Comparison of ENCODE assay signal across 22 cellular contexts in the genomic region with DNA sequence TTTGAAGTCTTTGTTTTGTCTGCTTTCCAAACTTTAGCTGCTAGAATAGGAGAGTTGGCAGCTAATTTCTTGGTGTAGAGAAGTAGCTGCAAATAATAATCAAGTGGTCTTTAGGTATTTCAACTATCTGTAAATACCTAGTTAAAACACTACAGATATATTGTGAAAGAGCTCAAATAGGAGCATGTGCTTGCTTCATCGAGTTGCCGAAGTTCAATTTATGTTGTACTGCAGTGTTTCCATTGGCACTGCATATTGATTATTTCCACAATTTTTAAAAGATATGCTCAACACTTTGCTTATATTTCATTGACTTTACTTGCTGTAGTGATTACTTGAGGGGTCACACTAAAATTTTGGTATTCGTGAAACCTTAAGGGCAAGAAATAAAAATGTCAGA.
DNase-seq lines count a peak whose midpoint lies in the region; ATAC-seq, FAIRE-seq and TF ChIP-seq lines count a peak whose summit lies in the region.
"Had no signal": no experiment of that assay in that cellular context is flagged by ENCODE, and none has a peak within 500 bp of the region (broad histone marks: within the 10 kb centered on the region; RNA-seq: fewer than 3 reads in every experiment).

No MANE protein-coding gene starts in this region.

- POLR2A ChIA-PET in HepG2 (lab: Yijun Ruan, JAX): interaction anchor here (1.0 to 1.1 kb wide), 2 partner anchors 14 to 132 kb away, joined by 3 read pairs; a partner anchor contains a TSS

- WGBS in HepG2 (ENCODE audit: low lambda C conversion rate): 50% methylated on average over 3 of the region's 3 CpGs

- ATAC-seq in left lobe of liver (peak; percentile 42), HepG2 (peak; percentile 60; the same call in 2 of the 3 replicates), GM18873 (IDR thresholded peaks at IDR 0.05; ENCODE audit: low FRiP score, unreplicated experiment) (no peak), Right ventricle myocardium superior (ENCODE audit: poor library complexity) (no peak), GM21737 (IDR thresholded peaks at IDR 0.05; ENCODE audit: unreplicated experiment) (no peak)
- ATAC-seq: A549; CD8-positive, alpha-beta T cell had no signal

- TF ChIP-seq POLR2A in HepG2 (IDR thresholded peaks at IDR 0.05; ENCODE audit: insufficient read depth in 1 of 2, low read depth in 2 of 2, low read length in 2 of 2): no peak

- no TSS peak for BruUV-seq in HepG2 (replicated peaks; lab: Mats Ljungman, UMichigan)

- peaks cover 35% of the 10 kb centered on the region for H3K4me1 Mint-ChIP-seq in mesothelial cell of epicardium
- H3K4me1 Mint-ChIP-seq: B cell had no signal

- H3K36me3 Mint-ChIP-seq in mesothelial cell of epicardium: no peaks in the 10 kb centered on the region
- H3K36me3 Mint-ChIP-seq: CD8-positive, alpha-beta T cell had no signal

- peaks cover 57% of the 10 kb centered on the region for H3K4me1 ChIP-seq in HepG2 (ENCODE audit: insufficient read depth, low read length)
- H3K4me1 ChIP-seq: A549 had no signal

- FAIRE-seq in HepG2 (lab: Jason Lieb, UNC): peak; percentile 67
- FAIRE-seq: A549, D721Med, GM12891 had no signal

- in situ Hi-C loops in HepG2 (cut with HindIII; ENCODE audit: extremely low pct_ligation_motif_present, low pct_unique_long_range_greater_than_20kb): no loop called here

- no peak overlapping the region for H3K4me3 ChIP-seq in HepG2 (replicated peaks in 1 of 3; ENCODE audit: insufficient read depth in 1 of 3, low read depth in 2 of 3, low read length in 3 of 3)
- H3K4me3 ChIP-seq: A549; BLaER1 treated with 17β-estradiol and CSF1 and Interleukin-3, amounts not matched to agents 10 nM and 100 nM had no signal

- H3K4me3 Mint-ChIP-seq in mesothelial cell of epicardium: no peak overlapping the region
- H3K4me3 Mint-ChIP-seq: B cell; CD4-positive, alpha-beta T cell; CD8-positive, alpha-beta T cell had no signal

- H3K27me3 ChIP-seq in HepG2 (ENCODE audit: control insufficient read depth in 1 of 2, insufficient read depth in 2 of 2, low read length in 2 of 2): no peaks in the 10 kb centered on the region; a peak in 1 of 5 replicates
- H3K27me3 ChIP-seq: BLaER1 treated with 17β-estradiol and CSF1 and Interleukin-3, amounts not matched to agents 10 nM and 100 nM had no signal

- intact Hi-C loops in HepG2 (cut with micrococcal nuclease; ENCODE audit: unreplicated experiment) (no loop called here), Right ventricle myocardium superior (cut with DNase I) (no loop called here)

- DNase-seq in astrocyte of the hippocampus (ENCODE audit: low read depth, low spot score) (peak; percentile 21), left lobe of liver (ENCODE audit: low spot score) (no peak), HepG2 (ENCODE audit: low spot score) (peak; percentile 46), mesothelial cell of epicardium (ENCODE audit: low spot score in 2 of 2, unreplicated experiment in 2 of 2) (no peak), Right ventricle myocardium superior (no peak), NCI-H1694 (lab: John Stamatoyannopoulos, UW) (no peak)
- DNase-seq: AML-193; Caco-2; Calu3; CD4-positive, alpha-beta T cell; CD8-positive, alpha-beta T cell; DMS79 treated with DMSO at 0.1 percent for 48 hours; GF-D8 had no signal

- TF ChIP-seq CTCF in HepG2 (CRISPR knock-in tag; IDR thresholded peaks at IDR 0.05) (no peak), mesothelial cell of epicardium (IDR thresholded peaks at IDR 0.05; ENCODE audit: unreplicated experiment) (no peak)

- no peak overlapping the region for H2AFZ ChIP-seq in HepG2 (ENCODE audit: low read length)

- H3K4me2 ChIP-seq in HepG2 (ENCODE audit: low read depth, low read length): no peak overlapping the region
- H3K4me2 ChIP-seq: A549; BLaER1 treated with 17β-estradiol and CSF1 and Interleukin-3, amounts not matched to agents 10 nM and 100 nM had no signal

- H3K9me3 ChIP-seq in HepG2 (ENCODE audit: low read length): peaks cover 19% of the 10 kb centered on the region; the same call in 1 of the 2 replicates
- H3K9me3 ChIP-seq: Caco-2 had no signal

- H3K36me3 ChIP-seq in HepG2 (replicated peaks in 1 of 2; ENCODE audit: control insufficient read depth in 1 of 2, insufficient read depth in 2 of 2, low read length in 2 of 2): no peaks in the 10 kb centered on the region
- H3K36me3 ChIP-seq: BLaER1 treated with 17β-estradiol and CSF1 and Interleukin-3, amounts not matched to agents 10 nM and 100 nM had no signal

- peaks cover 34% of the 10 kb centered on the region for H3K9me3 Mint-ChIP-seq in mesothelial cell of epicardium
- H3K9me3 Mint-ChIP-seq: CD4-positive, alpha-beta T cell; CD8-positive, alpha-beta T cell had no signal

- H3K9ac ChIP-seq in HepG2 (ENCODE audit: insufficient read depth, low read depth, low read length): no peak overlapping the region
- H3K9ac ChIP-seq: BLaER1 treated with 17β-estradiol and CSF1 and Interleukin-3, amounts not matched to agents 10 nM and 100 nM had no signal

- peak in 1 of 2 experiments; percentile 77; a peak in 1 of 4 replicates for TF ChIP-seq EP300 in HepG2 (IDR thresholded peaks at IDR 0.05; ENCODE audit: low read depth in 2 of 2, low read length in 2 of 2)
- TF ChIP-seq EP300 in HepG2 (CRISPR knock-in tag; IDR thresholded peaks at IDR 0.05; ENCODE audit: borderline replicate concordance): no peak

- H3K79me2 ChIP-seq in HepG2 (ENCODE audit: insufficient read depth, low read length): no peaks in the 10 kb centered on the region

- H3K27ac ChIP-seq in HepG2 (ENCODE audit: extremely low read length, insufficient read depth, low read length): peak overlapping the region; percentile 25
- H3K27ac ChIP-seq: 22Rv1; A549; BLaER1 treated with 17β-estradiol and CSF1 and Interleukin-3, amounts not matched to agents 10 nM and 100 nM; C4-2B had no signal

- TF ChIP-seq RAD21 in HepG2 (CRISPR knock-in tag; IDR thresholded peaks at IDR 0.05): no peak

- CTCF ChIA-PET in HepG2 (lab: Yijun Ruan, JAX; ENCODE audit: low intra/inter-chr PET ratio, low total read pairs): no interaction called here

- H3K27ac Mint-ChIP-seq in mesothelial cell of epicardium: peak overlapping the region; percentile 8
- H3K27ac Mint-ChIP-seq: B cell; CD4-positive, alpha-beta T cell; CD8-positive, alpha-beta T cell had no signal

- H4K20me1 ChIP-seq in HepG2 (ENCODE audit: insufficient read depth, low read length): no peaks in the 10 kb centered on the region
- H4K20me1 ChIP-seq: BLaER1 treated with 17β-estradiol and CSF1 and Interleukin-3, amounts not matched to agents 10 nM and 100 nM had no signal

- H3K27me3 Mint-ChIP-seq in mesothelial cell of epicardium (ENCODE audit: low read depth): no peaks in the 10 kb centered on the region
- H3K27me3 Mint-ChIP-seq: CD4-positive, alpha-beta T cell had no signal

TF ChIP-seq in HepG2, 621 proteins besides CTCF, POLR2A, EP300 and RAD21 (continues in another document):
- TF ChIP-seq BHLHE40 (IDR thresholded peaks at IDR 0.05; ENCODE audit: low read length) (no peak), ZBTB7B (CRISPR knock-in tag; IDR thresholded peaks at IDR 0.05) (no peak), ZSCAN21 (CRISPR knock-in tag; IDR thresholded peaks at IDR 0.05; ENCODE audit: borderline replicate concordance) (no peak), ZNF121 (CRISPR knock-in tag; IDR thresholded peaks at IDR 0.05) (no peak), TGIF2 (CRISPR knock-in tag; IDR thresholded peaks at IDR 0.05) (no peak), SAFB2 (CRISPR knock-in tag; IDR thresholded peaks at IDR 0.05; ENCODE audit: borderline replicate concordance, low read depth) (no peak), ARNTL (CRISPR knock-in tag; IDR thresholded peaks at IDR 0.05) (no peak), ZNF724P (CRISPR knock-in tag; IDR thresholded peaks at IDR 0.05; ENCODE audit: borderline replicate concordance) (no peak), AGO2 (optimal IDR thresholded peaks at IDR 0.05; ENCODE audit: low read depth, low read length) (no peak), MEIS2 (CRISPR knock-in tag; IDR thresholded peaks at IDR 0.05) (no peak), MIER2 (CRISPR knock-in tag; IDR thresholded peaks at IDR 0.05) (no peak), ZNF572 (CRISPR knock-in tag; IDR thresholded peaks at IDR 0.05) (no peak), THAP11 (CRISPR knock-in tag; IDR thresholded peaks at IDR 0.05) (0 out of 2 replicates have a peak, but pooled peaks have one; percentile 29)
- TF ChIP-seq, protein P1, sequence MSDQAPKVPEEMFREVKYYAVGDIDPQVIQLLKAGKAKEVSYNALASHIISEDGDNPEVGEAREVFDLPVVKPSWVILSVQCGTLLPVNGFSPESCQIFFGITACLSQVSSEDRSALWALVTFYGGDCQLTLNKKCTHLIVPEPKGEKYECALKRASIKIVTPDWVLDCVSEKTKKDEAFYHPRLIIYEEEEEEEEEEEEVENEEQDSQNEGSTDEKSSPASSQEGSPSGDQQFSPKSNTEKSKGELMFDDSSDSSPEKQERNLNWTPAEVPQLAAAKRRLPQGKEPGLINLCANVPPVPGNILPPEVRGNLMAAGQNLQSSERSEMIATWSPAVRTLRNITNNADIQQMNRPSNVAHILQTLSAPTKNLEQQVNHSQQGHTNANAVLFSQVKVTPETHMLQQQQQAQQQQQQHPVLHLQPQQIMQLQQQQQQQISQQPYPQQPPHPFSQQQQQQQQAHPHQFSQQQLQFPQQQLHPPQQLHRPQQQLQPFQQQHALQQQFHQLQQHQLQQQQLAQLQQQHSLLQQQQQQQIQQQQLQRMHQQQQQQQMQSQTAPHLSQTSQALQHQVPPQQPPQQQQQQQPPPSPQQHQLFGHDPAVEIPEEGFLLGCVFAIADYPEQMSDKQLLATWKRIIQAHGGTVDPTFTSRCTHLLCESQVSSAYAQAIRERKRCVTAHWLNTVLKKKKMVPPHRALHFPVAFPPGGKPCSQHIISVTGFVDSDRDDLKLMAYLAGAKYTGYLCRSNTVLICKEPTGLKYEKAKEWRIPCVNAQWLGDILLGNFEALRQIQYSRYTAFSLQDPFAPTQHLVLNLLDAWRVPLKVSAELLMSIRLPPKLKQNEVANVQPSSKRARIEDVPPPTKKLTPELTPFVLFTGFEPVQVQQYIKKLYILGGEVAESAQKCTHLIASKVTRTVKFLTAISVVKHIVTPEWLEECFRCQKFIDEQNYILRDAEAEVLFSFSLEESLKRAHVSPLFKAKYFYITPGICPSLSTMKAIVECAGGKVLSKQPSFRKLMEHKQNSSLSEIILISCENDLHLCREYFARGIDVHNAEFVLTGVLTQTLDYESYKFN (CRISPR knock-in tag; conservative IDR thresholded peaks at IDR 0.05): peak; percentile 47
- TF ChIP-seq, protein P2, sequence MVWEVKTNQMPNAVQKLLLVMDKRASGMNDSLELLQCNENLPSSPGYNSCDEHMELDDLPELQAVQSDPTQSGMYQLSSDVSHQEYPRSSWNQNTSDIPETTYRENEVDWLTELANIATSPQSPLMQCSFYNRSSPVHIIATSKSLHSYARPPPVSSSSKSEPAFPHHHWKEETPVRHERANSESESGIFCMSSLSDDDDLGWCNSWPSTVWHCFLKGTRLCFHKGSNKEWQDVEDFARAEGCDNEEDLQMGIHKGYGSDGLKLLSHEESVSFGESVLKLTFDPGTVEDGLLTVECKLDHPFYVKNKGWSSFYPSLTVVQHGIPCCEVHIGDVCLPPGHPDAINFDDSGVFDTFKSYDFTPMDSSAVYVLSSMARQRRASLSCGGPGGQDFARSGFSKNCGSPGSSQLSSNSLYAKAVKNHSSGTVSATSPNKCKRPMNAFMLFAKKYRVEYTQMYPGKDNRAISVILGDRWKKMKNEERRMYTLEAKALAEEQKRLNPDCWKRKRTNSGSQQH (CRISPR knock-in tag; IDR thresholded peaks at IDR 0.05; ENCODE audit: low read depth): no peak

Comparison
In these comparisons a context has a peak if more than half of its experiments do, and no peak if none do; other contexts are left out.
1. DNase-seq: peak in astrocyte of the hippocampus (single experiment) and HepG2 (single experiment); none in left lobe of liver (single experiment), mesothelial cell of epicardium (0 of 2), Right ventricle myocardium superior (single experiment) and NCI-H1694 (single experiment).
2. ATAC-seq: peak in left lobe of liver (single experiment) and HepG2 (single experiment); none in GM18873 (single experiment), Right ventricle myocardium superior (single experiment) and GM21737 (single experiment).